26 cellular contexts compared by ENCODE assay signal in genomic region chr17:44367626-44368025, GRCh38. TPM values are rescaled to one million over a fixed set of nuclear protein-coding genes. Genes with fewer than 3 reads are reported as not detected.
DNase-seq lines count a peak whose midpoint lies in the region; ATAC-seq and TF ChIP-seq lines count a peak whose summit lies in the region.
"Had no signal": no experiment of that assay in that cellular context is flagged by ENCODE, and none has a peak within 500 bp of the region (broad histone marks: within the 10 kb centered on the region; RNA-seq: fewer than 3 reads in every experiment).

No MANE protein-coding gene starts in this region.

- H3K36me3 Mint-ChIP-seq in natural killer cell, result no peaks in the 10 kb centered on the region

- no peak overlapping the region for H2BK12ac ChIP-seq in mesenchymal stem cell (ENCODE audit: low read length in 2 of 2)

- intact Hi-C loops in natural killer cell (cut with micrococcal nuclease), result no loop called here

- H2AK5ac ChIP-seq in mesenchymal stem cell (ENCODE audit: low read length, severe bottlenecking), result no peak overlapping the region

- no peak overlapping the region for H4K91ac ChIP-seq in mesenchymal stem cell (ENCODE audit: low read length)

- no peak overlapping the region for H2AFZ ChIP-seq in osteoblast (ENCODE audit: low read length)
- H2AFZ ChIP-seq in mesenchymal stem cell (ENCODE audit: low read depth, low read length), result no peak overlapping the region

- H3K79me2 ChIP-seq in osteoblast (ENCODE audit: insufficient read depth, low read length), result no peaks in the 10 kb centered on the region

- no peak overlapping the region for H2BK15ac ChIP-seq in mesenchymal stem cell (ENCODE audit: low read depth, poor library complexity, severe bottlenecking)

- H3K27me3 Mint-ChIP-seq in natural killer cell (ENCODE audit: low read depth in 2 of 2), result peaks cover 26 to 38% of the 10 kb centered on the region in 2 donors

- no peak overlapping the region for H3K23ac ChIP-seq in mesenchymal stem cell (ENCODE audit: low read length in 2 of 2)

- DNase-seq in osteoblast (ENCODE audit: insufficient read length, low spot score, missing footprints) (peak; percentile 65), mesenchymal stem cell (no peak), foreskin fibroblast (no peak), natural killer cell (no peak), NCI-H1048 (lab: John Stamatoyannopoulos, UW) (no peak)
- DNase-seq: AML-193; CD4-positive, alpha-beta T cell; DMS53; GDM1; GOT3; Kasumi-1; NCI-H1105; NCI-H1436 treated with DMSO at 0.1 percent for 48 hours; NCI-H187 treated with DMSO at 0.1 percent for 48 hours; NCI-H2171 treated with DMSO at 0.1 percent for 48 hours; NCI-H345; NCI-H510A treated with DMSO at 0.1 percent for 48 hours; SIG-M5 had no signal

- no peak overlapping the region for H3K18ac ChIP-seq in mesenchymal stem cell (ENCODE audit: low read depth in 1 of 2, low read length in 2 of 2)

- no peaks in the 10 kb centered on the region for H3K9me3 Mint-ChIP-seq in natural killer cell
- H3K9me3 Mint-ChIP-seq: CD4-positive, alpha-beta T cell had no signal

- peaks cover 0 to 2% of the 10 kb centered on the region in 2 donors for H3K4me1 ChIP-seq in esophagus (ENCODE audit: control insufficient read depth in 2 of 2, insufficient read depth in 2 of 2, low read length in 1 of 2)
- H3K4me1 ChIP-seq in osteoblast (ENCODE audit: insufficient read depth, low read length), result no peaks in the 10 kb centered on the region
- H3K4me1 ChIP-seq in mesenchymal stem cell (ENCODE audit: control insufficient read depth, insufficient read depth, low read depth, low read length), result peaks cover 6% of the 10 kb centered on the region
- H3K4me1 ChIP-seq: HAP-1 had no signal

- H3K27ac ChIP-seq in 22Rv1 (0 out of 2 replicates have a peak overlapping the region, but pooled peaks have one; percentile 12), VCaP (peak overlapping the region; percentile 65), esophagus (ENCODE audit: low read depth in 2 of 2, low read length in 1 of 2) (peak overlapping the region; percentile 58 to 70), osteoblast (ENCODE audit: low read depth, low read length) (no peak overlapping the region), mesenchymal stem cell (ENCODE audit: low read length, poor library complexity, severe bottlenecking) (no peak overlapping the region)
- H3K27ac ChIP-seq: A549; BLaER1 treated with 17β-estradiol and CSF1 and Interleukin-3, amounts not matched to agents 10 nM and 100 nM; SK-N-MC had no signal

- no peak for ATAC-seq in natural killer cell
- ATAC-seq: A549, GM12878 had no signal

- TF ChIP-seq CTCF in 22Rv1 (IDR thresholded peaks at IDR 0.05), result no peak
- TF ChIP-seq CTCF in VCaP (conservative IDR thresholded peaks at IDR 0.05), result no peak
- TF ChIP-seq CTCF in osteoblast (IDR thresholded peaks at IDR 0.05; ENCODE audit: extremely low read depth, low read depth, low read length), result no peak
- TF ChIP-seq CTCF in foreskin fibroblast (IDR thresholded peaks at IDR 0.05; ENCODE audit: low read depth, low read length), result no peak
- TF ChIP-seq CTCF in natural killer cell (IDR thresholded peaks at IDR 0.05), result no peak

- no peak overlapping the region for H3K27ac Mint-ChIP-seq in natural killer cell
- H3K27ac Mint-ChIP-seq: CD4-positive, alpha-beta T cell had no signal

- no peak overlapping the region for H3K4me3 Mint-ChIP-seq in natural killer cell
- H3K4me3 Mint-ChIP-seq: CD4-positive, alpha-beta T cell had no signal

- H4K8ac ChIP-seq in mesenchymal stem cell (ENCODE audit: low read length), result no peak overlapping the region

- H3K79me1 ChIP-seq in mesenchymal stem cell (replicated peaks; ENCODE audit: low read length, poor library complexity, severe bottlenecking), result peaks cover 9% of the 10 kb centered on the region

- WGBS in esophagus, 2 donors, result 42 to 47% methylated on average over 3 of the region's 3 CpGs
- WGBS in mesenchymal stem cell, result 72% methylated on average over 3 of the region's 3 CpGs

- H3K4me3 ChIP-seq in esophagus (ENCODE audit: low read depth in 1 of 2, low read length in 2 of 2) (no peak overlapping the region), osteoblast (ENCODE audit: insufficient read depth, low read length) (no peak overlapping the region), mesenchymal stem cell (ENCODE audit: insufficient read depth in 1 of 2, low read depth in 1 of 2, low read length in 2 of 2) (no peak overlapping the region), foreskin fibroblast (ENCODE audit: low read depth in 1 of 2, low read length in 2 of 2) (no peak overlapping the region)
- H3K4me3 ChIP-seq: A549; BLaER1 treated with 17β-estradiol and CSF1 and Interleukin-3, amounts not matched to agents 10 nM and 100 nM; GM12878; HAP-1; SK-N-MC had no signal

- H3K4me2 ChIP-seq in osteoblast (ENCODE audit: insufficient read depth, low read length) (no peak overlapping the region), mesenchymal stem cell (ENCODE audit: low read length, poor library complexity, severe bottlenecking) (no peak overlapping the region)
- H3K4me2 ChIP-seq: A549; BLaER1 treated with 17β-estradiol and CSF1 and Interleukin-3, amounts not matched to agents 10 nM and 100 nM had no signal

- H3K4me1 Mint-ChIP-seq in natural killer cell, result no peaks in the 10 kb centered on the region

- no peak overlapping the region for H2BK120ac ChIP-seq in mesenchymal stem cell (ENCODE audit: low read depth, low read length)

- H3K14ac ChIP-seq in mesenchymal stem cell (ENCODE audit: low read length in 2 of 2), result no peak overlapping the region

- H3K4ac ChIP-seq in mesenchymal stem cell (ENCODE audit: low read depth in 1 of 2, low read length in 2 of 2), result no peak overlapping the region

- H3K27me3 ChIP-seq in esophagus (ENCODE audit: control insufficient read depth in 1 of 2, insufficient read depth in 2 of 2, low read length in 2 of 2), result no peaks in the 10 kb centered on the region
- peaks cover 13% of the 10 kb centered on the region for H3K27me3 ChIP-seq in osteoblast (ENCODE audit: insufficient read depth, low read length)
- peaks cover 36 to 58% of the 10 kb centered on the region in 2 experiments for H3K27me3 ChIP-seq in mesenchymal stem cell (ENCODE audit: control insufficient read depth in 1 of 2, insufficient read depth in 1 of 2, low read length in 2 of 2)
- H3K27me3 ChIP-seq: BLaER1 treated with 17β-estradiol and CSF1 and Interleukin-3, amounts not matched to agents 10 nM and 100 nM had no signal

- H4K20me1 ChIP-seq in osteoblast (ENCODE audit: insufficient read depth, low read length), result no peaks in the 10 kb centered on the region

- no peak overlapping the region for H3K9ac ChIP-seq in mesenchymal stem cell (ENCODE audit: low read length)
- H3K9ac ChIP-seq: BLaER1 treated with 17β-estradiol and CSF1 and Interleukin-3, amounts not matched to agents 10 nM and 100 nM had no signal

- H3K36me3 ChIP-seq in esophagus (ENCODE audit: control insufficient read depth in 2 of 2, insufficient read depth in 2 of 2, low read length in 1 of 2) (no peaks in the 10 kb centered on the region), osteoblast (ENCODE audit: insufficient read depth, low read length) (no peaks in the 10 kb centered on the region), mesenchymal stem cell (ENCODE audit: control insufficient read depth in 1 of 2, insufficient read depth in 2 of 2, low read depth in 1 of 2, low read length in 2 of 2) (no peaks in the 10 kb centered on the region)
- H3K36me3 ChIP-seq: BLaER1 treated with 17β-estradiol and CSF1 and Interleukin-3, amounts not matched to agents 10 nM and 100 nM; HAP-1 had no signal

- H3K9me3 ChIP-seq in esophagus (ENCODE audit: control insufficient read depth in 2 of 2, insufficient read depth in 1 of 2, low read depth in 1 of 2, low read length in 1 of 2) (no peaks in the 10 kb centered on the region), osteoblast (ENCODE audit: low read depth, low read length) (no peaks in the 10 kb centered on the region), mesenchymal stem cell (ENCODE audit: control insufficient read depth, low read length) (no peaks in the 10 kb centered on the region)
- H3K9me3 ChIP-seq: A549, HAP-1 had no signal

- H2BK5ac ChIP-seq in mesenchymal stem cell (ENCODE audit: low read depth, low read length, poor library complexity, severe bottlenecking), result no peak overlapping the region

RNA-seq across cellular contexts. Expression of gene FAM171A2, which starts 4.0 kb away (rescaled TPM):
- polyA plus RNA-seq in esophagus, result 1 to 10 TPM; 1.2 to 2.2 TPM
- total RNA-seq in osteoblast, result 3.5 and 4.3 TPM in 2 replicates
- polyA plus RNA-seq in mesenchymal stem cell (2013, experiment 1 of 2), result 5.8 TPM
- polyA plus RNA-seq in mesenchymal stem cell (2013, experiment 2 of 2), result 5.3 TPM
- under 1 TPM; 0.20 to 0.43 (median 0.24) TPM for total RNA-seq in natural killer cell

RNA-seq across cellular contexts. Expression of gene ITGA2B, which starts 21.8 kb away (rescaled TPM):
- polyA plus RNA-seq in esophagus, result under 1 TPM; 0.27 to 0.84 TPM
- total RNA-seq in osteoblast (0.59 TPM in 1 of 2 replicates, not detected in the other), natural killer cell (10 to 100 TPM in 2 of 3 donors, 1 to 10 TPM in 1; 8.8 to 32.9 (median 32.6) TPM)
- 0.10 TPM for polyA plus RNA-seq in mesenchymal stem cell (2013, experiment 1 of 2)
- 0.14 TPM for polyA plus RNA-seq in mesenchymal stem cell (2013, experiment 2 of 2)

RNA-seq across cellular contexts. Expression of gene GRN, which starts 22.5 kb away (rescaled TPM):
- polyA plus RNA-seq in esophagus, result 100 to 1,000 TPM; 211 to 370 TPM
- total RNA-seq in osteoblast (382 and 390 TPM in 2 replicates), natural killer cell (10 to 100 TPM; 42.4 to 69.8 (median 55.6) TPM)
- 475 TPM for polyA plus RNA-seq in mesenchymal stem cell (2013, experiment 1 of 2)
- 458 TPM for polyA plus RNA-seq in mesenchymal stem cell (2013, experiment 2 of 2)

RNA-seq across cellular contexts. Expression of gene SLC25A39, which starts 43.0 kb away (rescaled TPM):
- 100 to 1,000 TPM; 132 to 138 TPM for polyA plus RNA-seq in esophagus
- 60.1 and 60.7 TPM in 2 replicates for total RNA-seq in osteoblast
- polyA plus RNA-seq in mesenchymal stem cell (2013, experiment 1 of 2), result 67.0 TPM
- 68.4 TPM for polyA plus RNA-seq in mesenchymal stem cell (2013, experiment 2 of 2)
- 100 to 1,000 TPM in 1 of 3 donors, 10 to 100 TPM in 2; 82.4 to 105 (median 97.9) TPM for total RNA-seq in natural killer cell

RNA-seq across cellular contexts. Expression of gene RUNDC3A, which starts 59.2 kb away (rescaled TPM):
- under 1 TPM; 0.77 to 0.88 TPM for polyA plus RNA-seq in esophagus
- total RNA-seq in osteoblast (under 0.01 TPM in 1 of 2 replicates, not detected in the other), natural killer cell (under 1 TPM in 2 of 3 donors, not detected in 1; 0.31 to 0.48 TPM)
- 0.12 TPM for polyA plus RNA-seq in mesenchymal stem cell (2013, experiment 1 of 2)
- 0.10 TPM for polyA plus RNA-seq in mesenchymal stem cell (2013, experiment 2 of 2)
- total RNA-seq: CD4-positive, alpha-beta T cell; GM12878 had no signal

Comparison
In these comparisons a context has a peak if more than half of its experiments do, and no peak if none do; other contexts are left out.
1. H3K27ac ChIP-seq: peak in 22Rv1 (single experiment), VCaP (single experiment) and esophagus (2 of 2); none in osteoblast (single experiment) and mesenchymal stem cell (single experiment).